24 cellular contexts compared by ENCODE assay signal in the genomic region with DNA sequence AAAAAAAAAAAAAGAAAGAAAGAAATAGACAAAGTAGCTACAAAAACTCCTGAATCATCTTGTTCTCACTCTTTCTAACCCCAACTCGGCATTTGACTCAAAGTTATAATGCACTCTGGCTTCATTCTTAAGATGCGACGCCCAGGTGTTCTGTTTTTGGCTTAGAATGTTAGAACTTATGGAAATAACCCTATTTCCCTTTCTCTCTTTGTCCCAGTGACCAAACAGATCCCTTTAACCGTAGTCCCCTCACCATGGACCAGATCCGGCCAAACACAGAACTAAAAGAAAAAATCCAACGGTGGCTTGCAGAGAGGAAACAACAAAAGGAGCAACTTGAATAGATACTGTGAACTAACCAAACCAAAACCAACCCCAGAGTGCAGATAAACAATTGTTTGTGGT. TPM values are rescaled to one million over a fixed set of nuclear protein-coding genes. Genes with fewer than 3 reads are reported as not detected.
A peak's percentile ranks its signal among the peaks of the same experiment; 100 is the strongest.
DNase-seq lines count a peak whose midpoint lies in the region; ATAC-seq lines count a peak whose summit lies in the region.
"Had no signal": no experiment of that assay in that cellular context is flagged by ENCODE, and none has a peak within 500 bp of the region (broad histone marks: within the 10 kb centered on the region; RNA-seq: fewer than 3 reads in every experiment).

No MANE protein-coding gene starts in this region.

- H3K36me3 Mint-ChIP-seq in activated CD4-positive, alpha-beta T cell treated with anti-CD3 and anti-CD28 coated beads for 36 hours (ENCODE audit: low read depth), result peaks cover 38% of the 10 kb centered on the region
- peaks cover 91% of the 10 kb centered on the region for H3K36me3 Mint-ChIP-seq in activated T-helper 17 cell treated with anti-CD3 and anti-CD28 coated beads, Interleukin-2, amount 50 U/mL, for 72 hours (ENCODE audit: low read depth)
- H3K36me3 Mint-ChIP-seq in natural killer cell treated with Interleukin-12 subunit alpha and Interleukin-12 subunit beta and Interleukin-15 and Interleukin-18, amount 100 ng/mL, for 72 hours, result peaks cover 26% of the 10 kb centered on the region

- no peaks in the 10 kb centered on the region for H3K27me3 Mint-ChIP-seq in activated CD4-positive, alpha-beta T cell treated with anti-CD3 and anti-CD28 coated beads for 36 hours
- H3K27me3 Mint-ChIP-seq in activated T-helper 17 cell treated with anti-CD3 and anti-CD28 coated beads, Interleukin-2, amount 50 U/mL, for 72 hours, result no peaks in the 10 kb centered on the region
- H3K27me3 Mint-ChIP-seq in natural killer cell treated with Interleukin-12 subunit alpha and Interleukin-12 subunit beta and Interleukin-15 and Interleukin-18, amount 100 ng/mL, for 72 hours, result no peaks in the 10 kb centered on the region

- no peak for DNase-seq in activated CD4-positive, alpha-beta T cell treated with anti-CD3 and anti-CD28 coated beads for 36 hours
- no peak for DNase-seq in activated CD4-positive, alpha-beta T cell treated with anti-CD3 and anti-CD28 coated beads, Interleukin-2, amount 50 U/mL, for 4 hours
- DNase-seq in natural killer cell treated with Interleukin-12 subunit alpha and Interleukin-12 subunit beta and Interleukin-15 and Interleukin-18, amount 100 ng/mL, for 72 hours (ENCODE audit: low spot score), result no peak
- no peak for DNase-seq in mesenteric fat pad (ENCODE audit: low spot score)
- DNase-seq: activated CD4-positive, alpha-beta T cell treated with anti-CD3 and anti-CD28 coated beads for 4 hours; colonic mucosa; GDM1; islet precursor cell; KG1; NCI-H1092; NCI-H2107; NCI-H526; psoas muscle; SIG-M5 had no signal

- peak overlapping the region; percentile 93 for H3K27ac Mint-ChIP-seq in activated CD4-positive, alpha-beta T cell treated with anti-CD3 and anti-CD28 coated beads for 36 hours
- H3K27ac Mint-ChIP-seq in activated T-helper 17 cell treated with anti-CD3 and anti-CD28 coated beads, Interleukin-2, amount 50 U/mL, for 72 hours, result peak overlapping the region; percentile 99
- peak overlapping the region; percentile 76 to 89 for H3K27ac Mint-ChIP-seq in natural killer cell treated with Interleukin-12 subunit alpha and Interleukin-12 subunit beta and Interleukin-15 and Interleukin-18, amount 100 ng/mL, for 72 hours

- H3K9me3 Mint-ChIP-seq in activated CD4-positive, alpha-beta T cell treated with anti-CD3 and anti-CD28 coated beads for 36 hours (ENCODE audit: low read depth), result no peaks in the 10 kb centered on the region
- no peaks in the 10 kb centered on the region for H3K9me3 Mint-ChIP-seq in activated T-helper 17 cell treated with anti-CD3 and anti-CD28 coated beads, Interleukin-2, amount 50 U/mL, for 72 hours
- no peaks in the 10 kb centered on the region for H3K9me3 Mint-ChIP-seq in natural killer cell treated with Interleukin-12 subunit alpha and Interleukin-12 subunit beta and Interleukin-15 and Interleukin-18, amount 100 ng/mL, for 72 hours

- intact Hi-C loops in activated CD4-positive, alpha-beta T cell treated with anti-CD3 and anti-CD28 coated beads for 36 hours (cut with DNase I, micrococcal nuclease), result loop anchor here in 1 of 2 experiments (5.0 kb wide), 1 partner anchor 194 kb away; no protein-coding TSS in a partner anchor

- H3K36me3 ChIP-seq in KOPT-K1 (ENCODE audit: insufficient read depth, low read length), result peaks cover 84% of the 10 kb centered on the region

- H3K4me3 Mint-ChIP-seq in activated CD4-positive, alpha-beta T cell treated with anti-CD3 and anti-CD28 coated beads for 36 hours, result no peak overlapping the region
- H3K4me3 Mint-ChIP-seq in activated T-helper 17 cell treated with anti-CD3 and anti-CD28 coated beads, Interleukin-2, amount 50 U/mL, for 72 hours, result peak overlapping the region; percentile 55
- peak overlapping the region; percentile 48 for H3K4me3 Mint-ChIP-seq in natural killer cell treated with Interleukin-12 subunit alpha and Interleukin-12 subunit beta and Interleukin-15 and Interleukin-18, amount 100 ng/mL, for 72 hours

- POLR2A ChIA-PET in activated CD4-positive, alpha-beta T cell treated with anti-CD3 and anti-CD28 coated beads for 36 hours (lab: Charles Lee), result interaction anchor here (0.6 to 0.7 kb wide), 2 partner anchors 42 to 153 kb away, joined by 3 to 6 read pairs; no protein-coding TSS in a partner anchor

- CTCF ChIA-PET in activated CD4-positive, alpha-beta T cell treated with anti-CD3 and anti-CD28 coated beads for 36 hours (lab: Charles Lee), result interaction anchor here (0.7 to 1.6 kb wide), 3 partner anchors 93 to 175 kb away, joined by 3 to 5 read pairs (median 4); no protein-coding TSS in a partner anchor

- peak; percentile 10 for ATAC-seq in activated CD4-positive, alpha-beta T cell treated with anti-CD3 and anti-CD28 coated beads for 36 hours
- peak; percentile 67 for ATAC-seq in activated T-helper 17 cell treated with anti-CD3 and anti-CD28 coated beads, Interleukin-2, amount 50 U/mL, for 72 hours (replicated peaks)
- ATAC-seq in natural killer cell treated with Interleukin-12 subunit alpha and Interleukin-12 subunit beta and Interleukin-15 and Interleukin-18, amount 100 ng/mL, for 72 hours, result peak in 1 of 2 donors; percentile 31
- ATAC-seq in GM21447 (IDR thresholded peaks at IDR 0.05; ENCODE audit: unreplicated experiment) (no peak), HG03442 (IDR thresholded peaks at IDR 0.05; ENCODE audit: unreplicated experiment) (no peak)
- ATAC-seq: GM12878, psoas muscle had no signal

- no peaks in the 10 kb centered on the region for H3K9me3 ChIP-seq in KOPT-K1 (ENCODE audit: insufficient read depth, low read length, poor library complexity, severe bottlenecking)
- H3K9me3 ChIP-seq: BLaER1, colonic mucosa, psoas muscle, tibial nerve had no signal

- H3K27ac ChIP-seq in KOPT-K1 (ENCODE audit: low read depth, low read length, poor library complexity, severe bottlenecking), result peak overlapping the region; percentile 32
- H3K27ac ChIP-seq: BLaER1, colonic mucosa, hepatocyte, psoas muscle had no signal

- H3K4me1 Mint-ChIP-seq in activated CD4-positive, alpha-beta T cell treated with anti-CD3 and anti-CD28 coated beads for 36 hours, result peaks cover 38% of the 10 kb centered on the region
- H3K4me1 Mint-ChIP-seq in activated T-helper 17 cell treated with anti-CD3 and anti-CD28 coated beads, Interleukin-2, amount 50 U/mL, for 72 hours, result peaks cover 20% of the 10 kb centered on the region
- peaks cover 18 to 30% of the 10 kb centered on the region in 2 donors for H3K4me1 Mint-ChIP-seq in natural killer cell treated with Interleukin-12 subunit alpha and Interleukin-12 subunit beta and Interleukin-15 and Interleukin-18, amount 100 ng/mL, for 72 hours (ENCODE audit: low read depth in 2 of 2)

RNA-seq across cellular contexts. Expression of gene ATP5MG, which starts 5.3 kb away (rescaled TPM):
- 100 to 1,000 TPM; 136 to 229 TPM for total RNA-seq in activated CD4-positive, alpha-beta T cell treated with anti-CD3 and anti-CD28 coated beads for 36 hours
- total RNA-seq in activated T-helper 17 cell treated with anti-CD3 and anti-CD28 coated beads, Interleukin-2, amount 50 U/mL, for 72 hours, result 100 to 1,000 TPM; 155 to 275 TPM
- 100 to 1,000 TPM; 183 to 189 TPM for total RNA-seq in natural killer cell treated with Interleukin-12 subunit alpha and Interleukin-12 subunit beta and Interleukin-15 and Interleukin-18, amount 100 ng/mL, for 72 hours
- total RNA-seq in mesenteric fat pad, result 182 TPM

RNA-seq across cellular contexts. Expression of gene UBE4A, which starts 36.7 kb away (rescaled TPM):
- 10 to 100 TPM; 44.2 to 50.7 TPM for total RNA-seq in activated CD4-positive, alpha-beta T cell treated with anti-CD3 and anti-CD28 coated beads for 36 hours
- total RNA-seq in activated T-helper 17 cell treated with anti-CD3 and anti-CD28 coated beads, Interleukin-2, amount 50 U/mL, for 72 hours, result 10 to 100 TPM; 40.9 to 48.3 TPM
- 10 to 100 TPM; 45.0 to 58.8 TPM for total RNA-seq in natural killer cell treated with Interleukin-12 subunit alpha and Interleukin-12 subunit beta and Interleukin-15 and Interleukin-18, amount 100 ng/mL, for 72 hours
- total RNA-seq in mesenteric fat pad, result 39.3 TPM

RNA-seq across cellular contexts. Expression of gene KMT2A, which starts 40.2 kb away (rescaled TPM):
- total RNA-seq in activated CD4-positive, alpha-beta T cell treated with anti-CD3 and anti-CD28 coated beads for 36 hours, result 10 to 100 TPM; 64.1 to 67.1 TPM
- total RNA-seq in activated T-helper 17 cell treated with anti-CD3 and anti-CD28 coated beads, Interleukin-2, amount 50 U/mL, for 72 hours, result 100 to 1,000 TPM in 1 of 2 donors, 10 to 100 TPM in 1; 81.6 to 118 TPM
- total RNA-seq in natural killer cell treated with Interleukin-12 subunit alpha and Interleukin-12 subunit beta and Interleukin-15 and Interleukin-18, amount 100 ng/mL, for 72 hours, result 100 to 1,000 TPM; 145 to 202 TPM
- total RNA-seq in mesenteric fat pad, result 43.6 TPM

RNA-seq across cellular contexts. Expression of gene CD3G, which starts 52.0 kb away (rescaled TPM):
- total RNA-seq in activated CD4-positive, alpha-beta T cell treated with anti-CD3 and anti-CD28 coated beads for 36 hours, result 100 to 1,000 TPM; 141 to 146 TPM
- total RNA-seq in activated T-helper 17 cell treated with anti-CD3 and anti-CD28 coated beads, Interleukin-2, amount 50 U/mL, for 72 hours, result 100 to 1,000 TPM; 103 to 140 TPM
- 10 to 100 TPM in 1 of 2 donors, 1 to 10 TPM in 1; 7.1 to 49.4 TPM for total RNA-seq in natural killer cell treated with Interleukin-12 subunit alpha and Interleukin-12 subunit beta and Interleukin-15 and Interleukin-18, amount 100 ng/mL, for 72 hours
- total RNA-seq in mesenteric fat pad, result 1.1 TPM
- total RNA-seq: A172, fibroblast of villous mesenchyme had no signal

RNA-seq across cellular contexts. Expression of gene CD3D, which starts 53.6 kb away (rescaled TPM):
- 100 to 1,000 TPM; 305 to 331 TPM for total RNA-seq in activated CD4-positive, alpha-beta T cell treated with anti-CD3 and anti-CD28 coated beads for 36 hours
- 100 to 1,000 TPM; 313 to 365 TPM for total RNA-seq in activated T-helper 17 cell treated with anti-CD3 and anti-CD28 coated beads, Interleukin-2, amount 50 U/mL, for 72 hours
- 100 to 1,000 TPM in 1 of 2 donors, 10 to 100 TPM in 1; 30.5 to 161 TPM for total RNA-seq in natural killer cell treated with Interleukin-12 subunit alpha and Interleukin-12 subunit beta and Interleukin-15 and Interleukin-18, amount 100 ng/mL, for 72 hours
- 1.3 TPM for total RNA-seq in mesenteric fat pad
- total RNA-seq: A172, fibroblast of villous mesenchyme had no signal

Comparison
In these comparisons a context has a peak if more than half of its experiments do, and no peak if none do; other contexts are left out.
1. ATAC-seq: peak in activated CD4-positive, alpha-beta T cell treated with anti-CD3 and anti-CD28 coated beads for 36 hours (single experiment) and activated T-helper 17 cell treated with anti-CD3 and anti-CD28 coated beads, Interleukin-2, amount 50 U/mL, for 72 hours (single experiment); none in GM21447 (single experiment) and HG03442 (single experiment).
2. Peak in every context shown above with its lines, with median percentiles within 50 percentile points of each other: H3K27ac Mint-ChIP-seq.